Comparison of ENCODE assay signal across 36 cellular contexts in the genomic region with DNA sequence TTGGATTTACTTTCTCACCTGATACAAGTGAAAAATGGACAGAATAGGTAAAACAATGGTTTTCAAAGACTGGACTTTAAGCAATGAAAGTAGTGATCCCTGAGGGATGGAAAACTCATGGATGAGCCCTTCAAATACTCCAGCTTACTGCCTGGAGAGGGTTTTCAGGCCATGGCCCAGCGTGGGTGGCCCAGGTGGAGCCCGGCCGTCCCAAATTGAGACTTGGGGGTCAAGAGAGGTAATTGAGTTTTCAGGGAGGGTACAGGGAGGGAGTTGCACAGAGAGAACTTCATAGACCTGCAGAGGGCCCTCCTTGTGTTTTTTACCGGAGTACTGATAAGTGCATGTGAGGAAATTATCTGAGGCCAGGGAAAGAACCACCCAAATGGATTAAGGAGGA. TPM values are rescaled to one million over a fixed set of nuclear protein-coding genes. Genes with fewer than 3 reads are reported as not detected.
"Had no signal": no experiment of that assay in that cellular context is flagged by ENCODE, and none has a peak within 500 bp of the region (broad histone marks: within the 10 kb centered on the region; RNA-seq: fewer than 3 reads in every experiment).

No MANE protein-coding gene starts in this region.

- H3K27ac ChIP-seq: KMS-11 had no signal

- H3K4me3 ChIP-seq: MG63 had no signal

- DNase-seq: Karpas-422, Kasumi-1, KG1, MG63, MM.1S, MV-4-11, NCI-H1048, NCI-H1092, NCI-H1092 treated with DMSO at 0.1 percent for 48 hours, NCI-H1105, NCI-H1105 treated with DMSO at 0.1 percent for 48 hours, NCI-H1417, NCI-H1417 treated with DMSO at 0.1 percent for 48 hours, NCI-H1436, NCI-H1436 treated with DMSO at 0.1 percent for 48 hours, NCI-H146, NCI-H1694, NCI-H1694 treated with DMSO at 0.1 percent for 48 hours, NCI-H187, NCI-H187 treated with DMSO at 0.1 percent for 48 hours, NCI-H1930, NCI-H2029, NCI-H2029 treated with DMSO at 0.1 percent for 48 hours, NCI-H2081, NCI-H2081 treated with DMSO at 0.1 percent for 48 hours, NCI-H2107, NCI-H2171, NCI-H2171 treated with DMSO at 0.1 percent for 48 hours, NCI-H2227 treated with DMSO at 0.1 percent for 48 hours, NCI-H226, NCI-H345, NCI-H446, NCI-H446 treated with DMSO at 0.1 percent for 48 hours had no signal

RNA-seq across cellular contexts. Expression of gene ADGRD1, which starts 44.6 kb away (rescaled TPM):
- total RNA-seq: LHCN-M2, M059J had no signal
